In the genomic region with DNA sequence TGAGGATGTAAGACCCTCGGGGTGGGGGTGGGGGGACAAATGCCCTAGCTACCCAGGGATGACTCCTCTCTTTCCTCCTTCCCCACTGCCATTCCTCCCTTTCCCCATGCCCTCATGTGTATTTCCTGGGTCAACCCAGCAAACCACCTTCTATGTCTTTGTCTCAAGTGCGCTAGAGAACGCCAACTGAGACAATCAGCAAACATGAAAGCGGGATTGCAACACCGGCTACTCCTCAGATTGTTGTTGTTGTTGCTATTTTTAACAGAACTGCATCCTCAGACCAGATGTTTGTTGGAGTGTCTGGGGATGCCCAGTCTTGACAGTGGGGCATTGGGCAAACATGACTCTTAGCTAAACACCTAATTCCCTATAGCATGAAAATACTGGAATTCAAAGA, we compare ENCODE assay signal across 2 cellular contexts.
TF ChIP-seq lines count a peak whose summit lies in the region.

No MANE protein-coding gene starts in this region.

TF ChIP-seq in IMR-90, 13 proteins besides CTCF, POLR2A, EP300 and RAD21:
- TF ChIP-seq, protein P1, sequence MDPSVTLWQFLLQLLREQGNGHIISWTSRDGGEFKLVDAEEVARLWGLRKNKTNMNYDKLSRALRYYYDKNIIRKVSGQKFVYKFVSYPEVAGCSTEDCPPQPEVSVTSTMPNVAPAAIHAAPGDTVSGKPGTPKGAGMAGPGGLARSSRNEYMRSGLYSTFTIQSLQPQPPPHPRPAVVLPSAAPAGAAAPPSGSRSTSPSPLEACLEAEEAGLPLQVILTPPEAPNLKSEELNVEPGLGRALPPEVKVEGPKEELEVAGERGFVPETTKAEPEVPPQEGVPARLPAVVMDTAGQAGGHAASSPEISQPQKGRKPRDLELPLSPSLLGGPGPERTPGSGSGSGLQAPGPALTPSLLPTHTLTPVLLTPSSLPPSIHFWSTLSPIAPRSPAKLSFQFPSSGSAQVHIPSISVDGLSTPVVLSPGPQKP (IDR thresholded peaks at IDR 0.05; ENCODE audit: borderline replicate concordance, low read depth, low read length), result no peak

TF ChIP-seq in H1, 55 proteins besides CTCF, POLR2A, EP300 and RAD21:
- no peak for TF ChIP-seq SP4 (IDR thresholded peaks at IDR 0.05; ENCODE audit: low read length)
- TF ChIP-seq CEBPB (IDR thresholded peaks at IDR 0.05; ENCODE audit: low read depth, low read length), result peak; percentile 84
- TF ChIP-seq TEAD4 (IDR thresholded peaks at IDR 0.05; ENCODE audit: low read depth, low read length), result no peak
- no peak for TF ChIP-seq E2F6 (IDR thresholded peaks at IDR 0.05)
- TF ChIP-seq RBBP5 (IDR thresholded peaks at IDR 0.05; ENCODE audit: borderline replicate concordance, low read depth, low read length), result no peak
